9 cellular contexts compared by ENCODE assay signal in genomic region chr12:15688838-15689237, GRCh38.
DNase-seq lines count a peak whose midpoint lies in the region; ATAC-seq, FAIRE-seq and TF ChIP-seq lines count a peak whose summit lies in the region.
"Had no signal": no experiment of that assay in that cellular context is flagged by ENCODE, and none has a peak within 500 bp of the region (broad histone marks: within the 10 kb centered on the region; RNA-seq: fewer than 3 reads in every experiment).

No MANE protein-coding gene starts in this region.

- H4K20me1 ChIP-seq in SK-N-SH (ENCODE audit: insufficient read depth) = no peaks in the 10 kb centered on the region

- POLR2A ChIA-PET in SK-N-SH (lab: Yijun Ruan, JAX) = no interaction called here

- H3K4ac ChIP-seq in mesendoderm (ENCODE audit: low read depth, low read length) = no peak overlapping the region

- intact Hi-C loops in aorta (cut with DNase I) = loop anchor here in 1 of 2 donors (5.0 kb wide), 1 partner anchor 47 kb away; no protein-coding TSS in a partner anchor

- H2AK5ac ChIP-seq in mesendoderm (ENCODE audit: low read length) = no peak overlapping the region

- 62% methylated on average over 6 of the region's 6 CpGs for WGBS in SK-N-SH (ENCODE audit: low lambda C conversion rate)
- 5 to 7% methylated on average over 6 of the region's 6 CpGs for WGBS in aorta, 2 donors
- WGBS in mesendoderm (ENCODE audit: extremely low coverage, insufficient coverage, low lambda C conversion rate) = no CpG with 5 or more reads among the region's 6 CpGs

- H3K27ac ChIP-seq in SK-N-SH (ENCODE audit: low read depth in 2 of 2, low read length in 1 of 2) (peak overlapping the region in 1 of 2 experiments; percentile 27; a peak in 2 of 4 replicates), muscle layer of duodenum (ENCODE audit: low read length) (no peak overlapping the region), aorta (ENCODE audit: low read depth in 1 of 2, low read length in 2 of 2) (peak overlapping the region in 1 of 2 donors; percentile 0), mesendoderm (ENCODE audit: low read depth, low read length) (no peak overlapping the region)

- CTCF ChIA-PET in SK-N-SH (lab: Yijun Ruan, JAX) = interaction anchor here (0.9 to 1.0 kb wide), 2 partner anchors 9 to 99 kb away, joined by 3 read pairs; no protein-coding TSS in a partner anchor

- no peak overlapping the region for H3K23ac ChIP-seq in mesendoderm (ENCODE audit: low read length)

- no peaks in the 10 kb centered on the region for H3K79me1 ChIP-seq in mesendoderm (ENCODE audit: low read length)

- H3F3A ChIP-seq in SK-N-SH (replicated peaks; ENCODE audit: insufficient read depth) = peaks cover 20% of the 10 kb centered on the region

- no peaks in the 10 kb centered on the region for H3K36me3 ChIP-seq in SK-N-SH (replicated peaks in 1 of 2; ENCODE audit: control insufficient read depth in 1 of 2, insufficient read depth in 2 of 2, low read length in 1 of 2)
- H3K36me3 ChIP-seq in muscle layer of duodenum (ENCODE audit: control insufficient read depth in 1 of 2, insufficient read depth in 2 of 2, low read length in 2 of 2) = no peaks in the 10 kb centered on the region
- no peaks in the 10 kb centered on the region for H3K36me3 ChIP-seq in aorta (ENCODE audit: control insufficient read depth in 1 of 2, insufficient read depth in 2 of 2, low read length in 1 of 2)
- no peaks in the 10 kb centered on the region for H3K36me3 ChIP-seq in mesendoderm (ENCODE audit: control insufficient read depth, insufficient read depth, low read length)

- H4K8ac ChIP-seq in mesendoderm (ENCODE audit: low read depth, low read length) = no peak overlapping the region

- no peak overlapping the region for H2AFZ ChIP-seq in SK-N-SH (ENCODE audit: low read depth)

- FAIRE-seq in RCC 7860 (lab: Jason Lieb, UNC) = no peak

- no peak overlapping the region for H4K5ac ChIP-seq in mesendoderm (ENCODE audit: low read length)

- DNase-seq in SK-N-SH = no peak
- DNase-seq in ecto neural progenitor cell (ENCODE audit: low spot score) = peak; percentile 54
- DNase-seq in aorta = peak in 1 of 2 donors; percentile 51
- DNase-seq in RCC 7860 (ENCODE audit: low spot score) = no peak
- no peak for DNase-seq in mesendoderm
- DNase-seq: activated effector memory CD4-positive, alpha-beta T cell treated with Interleukin-2 at 50 U/mL for 16 hours had no signal

- H3K27me3 ChIP-seq in SK-N-SH (ENCODE audit: insufficient read depth) (no peaks in the 10 kb centered on the region), muscle layer of duodenum (ENCODE audit: low read depth, low read length) (no peaks in the 10 kb centered on the region), aorta (ENCODE audit: control insufficient read depth in 1 of 2, insufficient read depth in 2 of 2, low read length in 1 of 2) (no peaks in the 10 kb centered on the region), mesendoderm (ENCODE audit: insufficient read depth, low read length, poor library complexity) (no peaks in the 10 kb centered on the region)

- TF ChIP-seq EP300 in SK-N-SH (IDR thresholded peaks at IDR 0.05; ENCODE audit: borderline replicate concordance in 1 of 2, low read depth in 1 of 2, low read length in 1 of 2) = no peak

- no peak overlapping the region for H2BK5ac ChIP-seq in mesendoderm (ENCODE audit: low read length)

- H2BK120ac ChIP-seq in mesendoderm (ENCODE audit: low read depth, low read length) = no peak overlapping the region

- no peak overlapping the region for H2BK15ac ChIP-seq in mesendoderm (replicated peaks; ENCODE audit: low read depth)

- peaks cover 0 to 10% of the 10 kb centered on the region in 2 experiments; a peak in 1 of 4 replicates for H3K4me1 ChIP-seq in SK-N-SH (ENCODE audit: control insufficient read depth in 1 of 2, insufficient read depth in 2 of 2, low read depth in 1 of 2, low read length in 1 of 2)
- H3K4me1 ChIP-seq in muscle layer of duodenum (ENCODE audit: control insufficient read depth in 1 of 2, insufficient read depth in 2 of 2, low read length in 2 of 2) = peaks cover 12 to 15% of the 10 kb centered on the region in 2 donors
- peaks cover 0 to 7% of the 10 kb centered on the region in 2 donors for H3K4me1 ChIP-seq in aorta (ENCODE audit: control insufficient read depth in 1 of 2, insufficient read depth in 2 of 2, low read length in 2 of 2)
- no peaks in the 10 kb centered on the region for H3K4me1 ChIP-seq in mesendoderm (ENCODE audit: control insufficient read depth, low read depth, low read length)

- ATAC-seq in SK-N-SH treated with all-trans-retinoic acid at 6 μM for 48 hours (no peak; the same call in 1 of the 3 replicates), aorta (ENCODE audit: low FRiP score) (peak; percentile 32), HG03139 (IDR thresholded peaks at IDR 0.05; ENCODE audit: unreplicated experiment) (no peak)

- H3K9me2 ChIP-seq in SK-N-SH = no peaks in the 10 kb centered on the region

- no peak for TF ChIP-seq RAD21 in SK-N-SH (IDR thresholded peaks at IDR 0.05; ENCODE audit: low read length)

- H3K79me2 ChIP-seq in SK-N-SH (ENCODE audit: insufficient read depth) = peaks cover 46% of the 10 kb centered on the region
- no peaks in the 10 kb centered on the region for H3K79me2 ChIP-seq in mesendoderm (ENCODE audit: control insufficient read depth, insufficient read depth, low read length)

- peak overlapping the region; percentile 57 for H3K4me2 ChIP-seq in SK-N-SH
- no peak overlapping the region for H3K4me2 ChIP-seq in mesendoderm (ENCODE audit: low read length)

- H3K9me3 ChIP-seq in SK-N-SH (no peaks in the 10 kb centered on the region), muscle layer of duodenum (ENCODE audit: control insufficient read depth in 1 of 2, low read length in 2 of 2) (no peaks in the 10 kb centered on the region), aorta (ENCODE audit: control insufficient read depth, low read length) (no peaks in the 10 kb centered on the region)

- H3K18ac ChIP-seq in mesendoderm (ENCODE audit: low read length) = no peak overlapping the region

- H3K56ac ChIP-seq in mesendoderm (ENCODE audit: low read length) = no peak overlapping the region

- H3K4me3 ChIP-seq in SK-N-SH (ENCODE audit: low read depth in 2 of 2, low read length in 1 of 2) (no peak overlapping the region; a peak in 1 of 4 replicates), muscle layer of duodenum (ENCODE audit: low read depth in 1 of 2, low read length in 2 of 2) (peak overlapping the region; percentile 15 to 42), aorta (ENCODE audit: low read length in 2 of 2) (no peak overlapping the region), mesendoderm (ENCODE audit: low read length) (no peak overlapping the region)

- no peak for TF ChIP-seq CTCF in SK-N-SH (IDR thresholded peaks at IDR 0.05)

- H3K9ac ChIP-seq in SK-N-SH = no peak overlapping the region
- H3K9ac ChIP-seq in mesendoderm (ENCODE audit: low read length) = no peak overlapping the region

TF ChIP-seq in SK-N-SH, 30 proteins besides CTCF, POLR2A, EP300 and RAD21:
- TF ChIP-seq CHD2 (IDR thresholded peaks at IDR 0.05; ENCODE audit: low read length, partially characterized antibody) (no peak), GABPA (IDR thresholded peaks at IDR 0.05; ENCODE audit: low read depth) (no peak), SIN3A (IDR thresholded peaks at IDR 0.05; ENCODE audit: borderline replicate concordance, low read depth, low read length) (no peak), JUND (IDR thresholded peaks at IDR 0.05) (no peak), RFX5 (IDR thresholded peaks at IDR 0.05; ENCODE audit: low read length) (no peak), POLR2AphosphoS5 (IDR thresholded peaks at IDR 0.05; ENCODE audit: low read depth, low read length) (no peak)
TF ChIP-seq in SK-N-SH: peak in this region for 0.

TF ChIP-seq in SK-N-SH treated with all-trans-retinoic acid at 6 μM for 48 hours, 23 proteins besides CTCF, POLR2A, EP300 and RAD21:
- TF ChIP-seq BACH2 (CRISPR knock-in tag; IDR thresholded peaks at IDR 0.05; ENCODE audit: borderline replicate concordance) (no peak), TCF4 (CRISPR knock-in tag; IDR thresholded peaks at IDR 0.05; ENCODE audit: borderline replicate concordance) (no peak), ZFP3 (CRISPR knock-in tag; IDR thresholded peaks at IDR 0.05) (no peak), ZNF565 (CRISPR knock-in tag; conservative IDR thresholded peaks at IDR 0.05; ENCODE audit: low read depth) (no peak), ZFP30 (CRISPR knock-in tag; IDR thresholded peaks at IDR 0.05) (no peak), ZNF8 (CRISPR knock-in tag; IDR thresholded peaks at IDR 0.05) (no peak)

Comparison
In these comparisons a context has a peak if more than half of its experiments do, and no peak if none do; other contexts are left out.
1. H3K4me3 ChIP-seq: peak in muscle layer of duodenum (2 of 2); none in SK-N-SH (0 of 2), aorta (0 of 2) and mesendoderm (single experiment).